ENCODE assay signal across 8 cellular contexts in the genomic region with DNA sequence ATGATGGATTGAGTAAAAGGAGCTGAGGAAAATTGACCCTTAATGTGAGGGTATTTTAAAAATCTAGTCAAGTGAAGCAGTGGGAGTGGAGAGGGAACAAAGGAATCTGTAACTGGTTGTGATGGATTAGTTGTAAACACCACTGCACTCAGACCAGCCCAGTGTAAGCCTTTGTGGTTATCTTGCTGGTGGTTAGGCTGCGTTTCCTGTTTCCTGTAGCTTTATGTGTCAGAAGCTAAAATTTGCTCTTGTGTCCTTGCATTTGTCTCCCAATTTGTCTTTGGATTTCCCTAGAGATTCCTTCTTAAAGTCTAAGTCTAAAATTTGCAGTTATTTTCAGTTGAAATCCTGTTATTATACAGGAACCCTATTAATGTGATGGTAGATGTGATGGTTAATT. TPM values are rescaled to one million over a fixed set of nuclear protein-coding genes. Genes with fewer than 3 reads are reported as not detected.
A peak's percentile ranks its signal among the peaks of the same experiment; 100 is the strongest.
DNase-seq lines count a peak whose midpoint lies in the region; ATAC-seq and TF ChIP-seq lines count a peak whose summit lies in the region.

No MANE protein-coding gene starts in this region.

- no peaks in the 10 kb centered on the region for H3K4me1 ChIP-seq in prostate gland (replicated peaks)

- no peaks in the 10 kb centered on the region for H3K27me3 ChIP-seq in prostate gland (replicated peaks; ENCODE audit: insufficient read depth)

- DNase-seq in GM10266 (ENCODE audit: extremely low spot score) (peak; percentile 23), epithelial cell of esophagus (ENCODE audit: low read depth) (peak; percentile 13), prostate gland (ENCODE audit: low spot score) (no peak), AG20443 (ENCODE audit: low spot score) (no peak), NCI-H2171 (lab: John Stamatoyannopoulos, UW) (no peak), NCI-H2107 (lab: John Stamatoyannopoulos, UW) (no peak)

- H3K4me3 ChIP-seq in epithelial cell of esophagus (ENCODE audit: low read length) (no peak overlapping the region), prostate gland (no peak overlapping the region)

- 24% methylated on average over 1 of the region's 1 CpG for WGBS in prostate gland

- H3K27ac ChIP-seq in KOPT-K1 (ENCODE audit: low read depth, low read length, poor library complexity, severe bottlenecking), result peak overlapping the region; percentile 15
- H3K27ac ChIP-seq in prostate gland, result no peak overlapping the region

- intact Hi-C loops in prostate gland (cut with DNase I), result no loop called here

- no peak for TF ChIP-seq POLR2A in prostate gland (IDR thresholded peaks at IDR 0.05)

- H3K36me3 ChIP-seq in KOPT-K1 (ENCODE audit: insufficient read depth, low read length) (no peaks in the 10 kb centered on the region), prostate gland (no peaks in the 10 kb centered on the region)

- H3K9me3 ChIP-seq in KOPT-K1 (ENCODE audit: insufficient read depth, low read length, poor library complexity, severe bottlenecking) (peaks cover 7% of the 10 kb centered on the region), prostate gland (no peaks in the 10 kb centered on the region)

- no peak for TF ChIP-seq CTCF in GM10266 (IDR thresholded peaks at IDR 0.05; ENCODE audit: control insufficient read depth, insufficient read depth, low read depth, missing control alignments)
- TF ChIP-seq CTCF in epithelial cell of esophagus (IDR thresholded peaks at IDR 0.05; ENCODE audit: insufficient read depth, low read depth, low read length, missing control alignments), result no peak
- TF ChIP-seq CTCF in prostate gland (IDR thresholded peaks at IDR 0.05), result no peak

- peak; percentile 91 for ATAC-seq in GM21526 (IDR thresholded peaks at IDR 0.05; ENCODE audit: low FRiP score, unreplicated experiment)

RNA-seq across cellular contexts. Expression of a gene that starts 6.3 kb away (rescaled TPM):
- total RNA-seq in prostate gland, result not detected

RNA-seq across cellular contexts. Expression of a gene that starts 18.5 kb away (rescaled TPM):
- not detected for total RNA-seq in prostate gland

RNA-seq across cellular contexts. Expression of a gene that starts 27.2 kb away (rescaled TPM):
- not detected for total RNA-seq in prostate gland

RNA-seq across cellular contexts. Expression of a gene that starts 41.8 kb away (rescaled TPM):
- not detected for total RNA-seq in prostate gland

RNA-seq across cellular contexts. Expression of a gene that starts 46.8 kb away (rescaled TPM):
- not detected for total RNA-seq in prostate gland

Comparison
In these comparisons a context has a peak if more than half of its experiments do, and no peak if none do; other contexts are left out.
1. DNase-seq: peak in GM10266 (single experiment) and epithelial cell of esophagus (single experiment); none in prostate gland (single experiment), AG20443 (single experiment), NCI-H2171 (single experiment) and NCI-H2107 (single experiment).